ENCODE assay signal across 12 cellular contexts in the genomic region with DNA sequence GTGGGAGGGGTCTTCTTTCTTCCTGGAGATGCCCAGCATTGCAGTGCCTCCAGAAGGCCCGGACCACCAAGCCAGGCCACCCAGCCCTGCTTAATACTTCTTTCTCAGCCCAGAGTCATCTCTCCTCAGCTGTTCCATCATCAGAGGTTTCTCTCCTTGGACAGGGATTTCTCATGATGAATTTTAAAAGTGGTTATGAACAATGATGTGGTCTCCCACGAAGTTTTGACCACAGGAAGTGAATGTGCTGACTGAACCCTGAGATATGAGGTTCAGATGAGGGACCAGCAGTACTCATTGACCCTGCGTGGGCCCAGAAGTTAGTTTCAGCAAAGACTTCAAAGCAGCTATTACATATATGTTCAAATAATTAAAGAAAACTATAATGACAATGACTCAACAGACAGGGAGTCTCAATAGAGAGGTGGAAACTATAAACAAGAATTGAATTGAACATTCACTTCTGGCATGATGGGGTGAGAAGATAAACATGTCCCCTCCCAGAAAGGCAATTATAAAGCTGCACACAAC.
DNase-seq lines count a peak whose midpoint lies in the region; ATAC-seq and TF ChIP-seq lines count a peak whose summit lies in the region.
"Had no signal": no experiment of that assay in that cellular context is flagged by ENCODE, and none has a peak within 500 bp of the region (broad histone marks: within the 10 kb centered on the region; RNA-seq: fewer than 3 reads in every experiment).

No MANE protein-coding gene starts in this region.

- no peaks in the 10 kb centered on the region for H4K20me1 ChIP-seq in PC-3 (ENCODE audit: low read length)

- no peaks in the 10 kb centered on the region for H3F3A ChIP-seq in PC-3 (ENCODE audit: low read length, unreplicated experiment)

- H3K4me2 ChIP-seq in PC-3 (ENCODE audit: low read length), result no peak overlapping the region

- H3K9me3 ChIP-seq in PC-3 (ENCODE audit: low read length), result no peaks in the 10 kb centered on the region
- H3K9me3 ChIP-seq in colonic mucosa, result no peaks in the 10 kb centered on the region
- H3K9me3 ChIP-seq: lower lobe of right lung, psoas muscle had no signal

- H3K9me3 Mint-ChIP-seq in activated T-cell treated with anti-CD3 and anti-CD28 coated beads, Interleukin-2, amount 50 U/mL, for 24 hours, result no peaks in the 10 kb centered on the region

- H3K4me3 Mint-ChIP-seq in activated T-cell treated with anti-CD3 and anti-CD28 coated beads, Interleukin-2, amount 50 U/mL, for 24 hours, result no peak overlapping the region

- no peak for DNase-seq in activated T-cell treated with anti-CD3 and anti-CD28 coated beads, Interleukin-2, amount 50 U/mL, for 24 hours
- no peak for DNase-seq in activated T-cell treated with anti-CD3 and anti-CD28 coated beads, Interleukin-2, amount 50 U/mL, for 1 hour
- DNase-seq in astrocyte of the hippocampus (ENCODE audit: low read depth, low spot score) (peak; percentile 23), PC-3 (no peak), colonic mucosa (no peak)
- DNase-seq in stimulated activated CD8-positive, alpha-beta memory T cell treated with anti-CD3 and anti-CD28 coated beads, Interleukin-4, amount 100 ng/mL, for 48 hours, result peak; percentile 65
- DNase-seq: lower lobe of right lung; NCI-H1105 treated with DMSO at 0.1 percent for 48 hours; NK-92 treated with Interleukin-12 subunit alpha and Interleukin-12 subunit beta, amount 100 ng/mL, for 24 hours; psoas muscle had no signal

- H3K27me3 Mint-ChIP-seq in activated T-cell treated with anti-CD3 and anti-CD28 coated beads, Interleukin-2, amount 50 U/mL, for 24 hours, result no peaks in the 10 kb centered on the region

- H3K4me1 Mint-ChIP-seq in activated T-cell treated with anti-CD3 and anti-CD28 coated beads, Interleukin-2, amount 50 U/mL, for 24 hours (ENCODE audit: low read depth), result peaks cover 16% of the 10 kb centered on the region

- no peak overlapping the region for H3K27ac ChIP-seq in PC-3 (ENCODE audit: low read length)
- no peak overlapping the region for H3K27ac ChIP-seq in colonic mucosa
- H3K27ac ChIP-seq: lower lobe of right lung, psoas muscle had no signal

- H3K36me3 ChIP-seq in PC-3 (ENCODE audit: low read depth, low read length) (no peaks in the 10 kb centered on the region), colonic mucosa (no peaks in the 10 kb centered on the region)
- H3K36me3 ChIP-seq: lower lobe of right lung had no signal

- H3K9me2 ChIP-seq in PC-3 (replicated peaks; ENCODE audit: low read length), result no peaks in the 10 kb centered on the region

- H3K79me2 ChIP-seq in PC-3 (ENCODE audit: low read length), result no peaks in the 10 kb centered on the region

- POLR2A ChIA-PET in PC-3 (lab: Charles Lee; ENCODE audit: unreplicated experiment), result no interaction called here

- CTCF ChIA-PET in PC-3 (lab: Charles Lee), result no interaction called here

- no peak for TF ChIP-seq CTCF in PC-3 (conservative IDR thresholded peaks at IDR 0.05; ENCODE audit: low read depth, low read length)
- no peak for TF ChIP-seq CTCF in colonic mucosa (IDR thresholded peaks at IDR 0.05)

- no peak overlapping the region for H2AFZ ChIP-seq in PC-3 (ENCODE audit: low read length)

- intact Hi-C loops in PC-3 (cut with micrococcal nuclease), result no loop called here
- intact Hi-C loops in colonic mucosa (cut with DNase I), result no loop called here

- no peaks in the 10 kb centered on the region for H3K36me3 Mint-ChIP-seq in activated T-cell treated with anti-CD3 and anti-CD28 coated beads, Interleukin-2, amount 50 U/mL, for 24 hours (ENCODE audit: low read depth)

- peak; percentile 29 for ATAC-seq in HG03354 (IDR thresholded peaks at IDR 0.05; ENCODE audit: poor library complexity, severe bottlenecking, unreplicated experiment)
- no peak for ATAC-seq in PC-3
- ATAC-seq in GM18505 (IDR thresholded peaks at IDR 0.05; ENCODE audit: unreplicated experiment), result no peak
- ATAC-seq: lower lobe of right lung, psoas muscle had no signal

- H3K27me3 ChIP-seq in PC-3 (ENCODE audit: low read length) (no peaks in the 10 kb centered on the region), colonic mucosa (no peaks in the 10 kb centered on the region)

- H3K4me1 ChIP-seq in PC-3 (ENCODE audit: insufficient read depth, low read length) (no peaks in the 10 kb centered on the region), colonic mucosa (no peaks in the 10 kb centered on the region)
- H3K4me1 ChIP-seq: lower lobe of right lung, psoas muscle had no signal

- H3K9ac ChIP-seq in PC-3 (ENCODE audit: low read length) (no peak overlapping the region), colonic mucosa (ENCODE audit: low read depth in 2 of 2, low read length in 2 of 2) (no peak overlapping the region)

- peak overlapping the region; percentile 24 for H3K27ac Mint-ChIP-seq in activated T-cell treated with anti-CD3 and anti-CD28 coated beads, Interleukin-2, amount 50 U/mL, for 24 hours

- TF ChIP-seq POLR2A in GM18505 (IDR thresholded peaks at IDR 0.05; ENCODE audit: borderline replicate concordance, extremely low read depth, insufficient read depth, insufficient read length), result no peak

- H3K4me3 ChIP-seq in PC-3 (ENCODE audit: low read length), result no peak overlapping the region
- no peak overlapping the region for H3K4me3 ChIP-seq in colonic mucosa
- H3K4me3 ChIP-seq: lower lobe of right lung, psoas muscle had no signal

- BruUV-seq in PC-3 (replicated peaks; lab: Mats Ljungman, UMichigan), result no TSS peak

Comparison
In these comparisons a context has a peak if more than half of its experiments do, and no peak if none do; other contexts are left out.
1. DNase-seq: peak in astrocyte of the hippocampus (single experiment) and stimulated activated CD8-positive, alpha-beta memory T cell treated with anti-CD3 and anti-CD28 coated beads, Interleukin-4, amount 100 ng/mL, for 48 hours (single experiment); none in activated T-cell treated with anti-CD3 and anti-CD28 coated beads, Interleukin-2, amount 50 U/mL, for 24 hours (single experiment), activated T-cell treated with anti-CD3 and anti-CD28 coated beads, Interleukin-2, amount 50 U/mL, for 1 hour (single experiment), PC-3 (single experiment) and colonic mucosa (single experiment).